ENCODE assay signal across 11 cellular contexts in genomic region chr5:171845857-171846785, GRCh38.
DNase-seq lines count a peak whose midpoint lies in the region; ATAC-seq lines count a peak whose summit lies in the region.
"Had no signal": no experiment of that assay in that cellular context is flagged by ENCODE, and none has a peak within 500 bp of the region (broad histone marks: within the 10 kb centered on the region; RNA-seq: fewer than 3 reads in every experiment).

No MANE protein-coding gene starts in this region.

- H3K9me3 Mint-ChIP-seq in T-helper 2 cell treated with Interferon-gamma antibody and Interleukin-4, amounts not matched to agents 5 μg/mL and 100 μg/mL, for 36 hours: no peaks in the 10 kb centered on the region

- H3K27ac Mint-ChIP-seq in T-helper 2 cell treated with Interferon-gamma antibody and Interleukin-4, amounts not matched to agents 5 μg/mL and 100 μg/mL, for 36 hours: no peak overlapping the region

- H3K27me3 Mint-ChIP-seq in T-helper 2 cell treated with Interferon-gamma antibody and Interleukin-4, amounts not matched to agents 5 μg/mL and 100 μg/mL, for 36 hours (ENCODE audit: low read depth): no peaks in the 10 kb centered on the region

- H3K4me1 Mint-ChIP-seq in T-helper 2 cell treated with Interferon-gamma antibody and Interleukin-4, amounts not matched to agents 5 μg/mL and 100 μg/mL, for 36 hours (ENCODE audit: low read depth): no peaks in the 10 kb centered on the region

- no peaks in the 10 kb centered on the region for H3K36me3 Mint-ChIP-seq in T-helper 2 cell treated with Interferon-gamma antibody and Interleukin-4, amounts not matched to agents 5 μg/mL and 100 μg/mL, for 36 hours (ENCODE audit: low read depth)

- no peak for ATAC-seq in HG02798 (IDR thresholded peaks at IDR 0.05; ENCODE audit: poor library complexity, unreplicated experiment)

- DNase-seq in DMS53 (lab: John Stamatoyannopoulos, UW) (peak; percentile 85), NCI-H524 (lab: John Stamatoyannopoulos, UW) (peak; percentile 42 to 82), dermis blood vessel endothelial cell (peak; percentile 34), lung microvascular endothelial cell (ENCODE audit: low read depth in 2 of 2) (peak; percentile 24 to 40), iPS-NIHi7 (ENCODE audit: extremely low spot score) (no peak)
- DNase-seq in activated effector memory CD4-positive, alpha-beta T cell treated with Interleukin-2 at 50 U/mL for 16 hours: no peak
- DNase-seq in T-helper 2 cell treated with Interferon-gamma antibody and Interleukin-4, amounts not matched to agents 5 μg/mL and 100 μg/mL, for 36 hours (ENCODE audit: low spot score): no peak
- DNase-seq: NCI-H2029 treated with DMSO at 0.1 percent for 48 hours, right lobe of liver, T-helper 9 cell had no signal

- H3K4me3 Mint-ChIP-seq in T-helper 2 cell treated with Interferon-gamma antibody and Interleukin-4, amounts not matched to agents 5 μg/mL and 100 μg/mL, for 36 hours: no peak overlapping the region

Comparison
In these comparisons a context has a peak if more than half of its experiments do, and no peak if none do; other contexts are left out.
1. DNase-seq: peak in DMS53 (single experiment), NCI-H524 (2 of 2), dermis blood vessel endothelial cell (single experiment) and lung microvascular endothelial cell (2 of 2); none in activated effector memory CD4-positive, alpha-beta T cell treated with Interleukin-2 at 50 U/mL for 16 hours (single experiment), iPS-NIHi7 (single experiment) and T-helper 2 cell treated with Interferon-gamma antibody and Interleukin-4, amounts not matched to agents 5 μg/mL and 100 μg/mL, for 36 hours (single experiment).